Comparison of ENCODE assay signal across 21 cellular contexts in the genomic region with DNA sequence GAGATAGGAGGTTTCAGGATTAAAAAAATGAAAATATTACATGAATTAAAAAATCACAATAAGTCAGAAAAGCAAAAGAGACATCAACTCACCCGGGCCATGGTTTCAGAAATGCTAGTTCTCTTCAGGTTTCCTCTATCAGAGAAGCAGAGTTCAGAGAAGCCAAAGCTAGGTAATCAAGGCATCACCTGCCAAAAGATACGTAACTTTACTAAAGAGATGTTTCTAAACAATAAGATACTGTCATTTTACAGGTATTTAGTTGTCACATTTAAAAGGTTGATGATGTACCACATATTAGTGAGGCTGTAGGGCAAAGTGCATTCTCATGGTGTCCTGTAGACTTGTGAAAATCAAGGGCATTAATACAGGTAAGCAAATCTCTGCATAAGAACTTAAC.
"Had no signal": no experiment of that assay in that cellular context is flagged by ENCODE, and none has a peak within 500 bp of the region (broad histone marks: within the 10 kb centered on the region; RNA-seq: fewer than 3 reads in every experiment).

A gene (minus strand): TSS at position 101 of the 400 bp plus-strand sequence.

- H3K4me2 ChIP-seq: KMS-11 had no signal

- DNase-seq: Kasumi-1, MM.1S, NCI-H1092 treated with DMSO at 0.1 percent for 48 hours, NCI-H1436, NCI-H187, NCI-H2029, NCI-H2081 treated with DMSO at 0.1 percent for 48 hours, NCI-H2171, NCI-H226, NCI-H446, NCI-H510A, NCI-H524 treated with DMSO at 0.1 percent for 48 hours, NCI-H69, NCI-H774, SHP77 treated with DMSO at 0.1 percent for 48 hours, SJCRH30 had no signal

- H3K36me3 ChIP-seq: SJCRH30 had no signal

- H3K27ac ChIP-seq: KMS-11, SJCRH30 had no signal

- ATAC-seq: K562, Panc1, Right ventricle myocardium inferior, SK-N-SH treated with all-trans-retinoic acid at 6 μM for 48 hours had no signal

- H3K27me3 ChIP-seq: SJCRH30 had no signal

- H3K4me1 ChIP-seq: SJCRH30 had no signal

- H3K4me3 ChIP-seq: K562, SJCRH30 had no signal

- H3K9ac ChIP-seq: KMS-11 had no signal
